19 cellular contexts compared by ENCODE assay signal in genomic region chr18:49050462-49050861, GRCh38.
DNase-seq lines count a peak whose midpoint lies in the region; ATAC-seq and TF ChIP-seq lines count a peak whose summit lies in the region.
"Had no signal": no experiment of that assay in that cellular context is flagged by ENCODE, and none has a peak within 500 bp of the region (broad histone marks: within the 10 kb centered on the region; RNA-seq: fewer than 3 reads in every experiment).

No MANE protein-coding gene starts in this region.

- no peaks in the 10 kb centered on the region for H3K27me3 ChIP-seq in Loucy (ENCODE audit: insufficient read depth, low read length, poor library complexity, severe bottlenecking)
- H3K27me3 ChIP-seq in OCI-LY1 (ENCODE audit: insufficient read depth, low read length), result no peaks in the 10 kb centered on the region
- no peaks in the 10 kb centered on the region for H3K27me3 ChIP-seq in aorta (ENCODE audit: control insufficient read depth in 1 of 2, insufficient read depth in 2 of 2, low read length in 1 of 2)
- H3K27me3 ChIP-seq: BE2C had no signal

- no peaks in the 10 kb centered on the region for H3K36me3 ChIP-seq in Loucy (ENCODE audit: insufficient read depth, low read length)
- no peaks in the 10 kb centered on the region for H3K36me3 ChIP-seq in OCI-LY1 (ENCODE audit: insufficient read depth, low read length)
- no peaks in the 10 kb centered on the region for H3K36me3 ChIP-seq in aorta (ENCODE audit: control insufficient read depth in 1 of 2, insufficient read depth in 2 of 2, low read length in 1 of 2)
- H3K36me3 ChIP-seq: BE2C had no signal

- H3K9ac ChIP-seq in Loucy (ENCODE audit: low read depth, low read length, poor library complexity, severe bottlenecking) (peak overlapping the region; percentile 89), OCI-LY1 (ENCODE audit: low read length) (no peak overlapping the region)

- H3K9me3 ChIP-seq in Loucy (ENCODE audit: insufficient read depth, low read depth, low read length) (no peaks in the 10 kb centered on the region), OCI-LY1 (ENCODE audit: low read length) (no peaks in the 10 kb centered on the region), aorta (ENCODE audit: control insufficient read depth, low read length) (no peaks in the 10 kb centered on the region)
- H3K9me3 ChIP-seq: BE2C had no signal

- H3F3A ChIP-seq in Loucy (ENCODE audit: low read depth), result peaks cover 33% of the 10 kb centered on the region
- H3F3A ChIP-seq in OCI-LY1 (ENCODE audit: insufficient read depth, low read length), result no peaks in the 10 kb centered on the region

- no peak for TF ChIP-seq CTCF in Loucy (conservative IDR thresholded peaks at IDR 0.05; ENCODE audit: low read length)
- no peak for TF ChIP-seq CTCF in OCI-LY1 (IDR thresholded peaks at IDR 0.05; ENCODE audit: low read length)

- H3K79me2 ChIP-seq in Loucy (ENCODE audit: insufficient read depth, low read length), result peaks cover 16% of the 10 kb centered on the region
- no peaks in the 10 kb centered on the region for H3K79me2 ChIP-seq in OCI-LY1 (ENCODE audit: insufficient read depth, low read length)

- H3K4me2 ChIP-seq in Loucy (ENCODE audit: low read depth, low read length, poor library complexity, severe bottlenecking) (peak overlapping the region; percentile 68), OCI-LY1 (ENCODE audit: low read length) (no peak overlapping the region)

- DNase-seq in EH (ENCODE audit: low read depth) (peak; percentile 17), left colon (no peak), GM19238 (ENCODE audit: insufficient read length, low spot score) (no peak), Ammon's horn (ENCODE audit: low spot score) (no peak), aorta (no peak)
- DNase-seq: BE2C; CD8-positive, alpha-beta T cell; EL; NCI-H1105; NCI-H1694 treated with DMSO at 0.1 percent for 48 hours; NCI-H345; T1000 had no signal

- ATAC-seq in left colon (peak; percentile 51), HG03521 (IDR thresholded peaks at IDR 0.05; ENCODE audit: unreplicated experiment) (no peak), aorta (ENCODE audit: low FRiP score) (no peak)
- ATAC-seq: CD8-positive, alpha-beta T cell; K562; Panc1; Right ventricle myocardium inferior had no signal

- H4K20me1 ChIP-seq in Loucy (ENCODE audit: insufficient read depth, low read length, poor library complexity, severe bottlenecking) (no peaks in the 10 kb centered on the region), OCI-LY1 (ENCODE audit: insufficient read depth, low read length) (no peaks in the 10 kb centered on the region)

- peaks cover 94% of the 10 kb centered on the region for H3K4me1 ChIP-seq in Loucy (ENCODE audit: insufficient read depth, low read length, poor library complexity, severe bottlenecking)
- peaks cover 38% of the 10 kb centered on the region for H3K4me1 ChIP-seq in OCI-LY1 (ENCODE audit: insufficient read depth, low read length, severe bottlenecking)
- peaks cover 0 to 2% of the 10 kb centered on the region in 2 donors for H3K4me1 ChIP-seq in aorta (ENCODE audit: control insufficient read depth in 1 of 2, insufficient read depth in 2 of 2, low read length in 2 of 2)

- WGBS in aorta, 2 donors, result 89 to 90% methylated on average over 6 of the region's 6 CpGs

- intact Hi-C loops in left colon (cut with DNase I, micrococcal nuclease), result no loop called here
- intact Hi-C loops in aorta (cut with DNase I), result no loop called here

- H3K27ac ChIP-seq in OCI-LY1 (ENCODE audit: low read depth, low read length, poor library complexity, severe bottlenecking), result peak overlapping the region; percentile 37
- H3K27ac ChIP-seq in aorta (ENCODE audit: low read depth in 1 of 2, low read length in 2 of 2), result no peak overlapping the region
- H3K27ac ChIP-seq: HL-60 had no signal

- H3K9me2 ChIP-seq in Loucy (replicated peaks; ENCODE audit: low read depth, low read length), result no peaks in the 10 kb centered on the region
- H3K9me2 ChIP-seq in OCI-LY1 (ENCODE audit: low read depth, low read length), result no peaks in the 10 kb centered on the region

- H2AFZ ChIP-seq in Loucy (ENCODE audit: low read length), result no peak overlapping the region
- no peak overlapping the region for H2AFZ ChIP-seq in OCI-LY1 (ENCODE audit: low read length)

- H3K4me3 ChIP-seq in Loucy (ENCODE audit: low read length, poor library complexity, severe bottlenecking) (peak overlapping the region; percentile 1), OCI-LY1 (ENCODE audit: low read depth, low read length, poor library complexity, severe bottlenecking) (no peak overlapping the region), aorta (ENCODE audit: low read length in 2 of 2) (no peak overlapping the region)
- H3K4me3 ChIP-seq: K562 had no signal
